12 cellular contexts compared by ENCODE assay signal in genomic region chr16:4695473-4696171, GRCh38. TPM values are rescaled to one million over a fixed set of nuclear protein-coding genes. Genes with fewer than 3 reads are reported as not detected.
DNase-seq lines count a peak whose midpoint lies in the region; ATAC-seq, FAIRE-seq and TF ChIP-seq lines count a peak whose summit lies in the region.
"Had no signal": no experiment of that assay in that cellular context is flagged by ENCODE, and none has a peak within 500 bp of the region (broad histone marks: within the 10 kb centered on the region; RNA-seq: fewer than 3 reads in every experiment).

No MANE protein-coding gene starts in this region.

- H3K9me3 Mint-ChIP-seq in activated naive CD4-positive, alpha-beta T cell treated with anti-CD3 and anti-CD28 coated beads for 36 hours = no peaks in the 10 kb centered on the region
- no peaks in the 10 kb centered on the region for H3K9me3 Mint-ChIP-seq in endothelial cell (ENCODE audit: unreplicated experiment)
- H3K9me3 Mint-ChIP-seq in stimulated activated memory B cell treated with anti-CD40 and anti-IgM and Interleukin-4, amounts not matched to agents 10 μg/mL and 1 μg/mL and 100 μg/mL, for 72 hours = no peaks in the 10 kb centered on the region

- H3K36me3 Mint-ChIP-seq in activated naive CD4-positive, alpha-beta T cell treated with anti-CD3 and anti-CD28 coated beads for 36 hours (ENCODE audit: low read depth) = peaks cover 8% of the 10 kb centered on the region
- H3K36me3 Mint-ChIP-seq in endothelial cell (ENCODE audit: low read depth, unreplicated experiment) = peaks cover 8% of the 10 kb centered on the region
- peaks cover 11% of the 10 kb centered on the region for H3K36me3 Mint-ChIP-seq in stimulated activated memory B cell treated with anti-CD40 and anti-IgM and Interleukin-4, amounts not matched to agents 10 μg/mL and 1 μg/mL and 100 μg/mL, for 72 hours

- no peak for DNase-seq in activated naive CD4-positive, alpha-beta T cell treated with anti-CD3 and anti-CD28 coated beads for 36 hours
- DNase-seq in activated naive CD4-positive, alpha-beta T cell (lab: John Stamatoyannopoulos, UW) = no peak
- DNase-seq in RWPE2 (ENCODE audit: low spot score) (peak; percentile 45), endothelial cell (ENCODE audit: low spot score) (no peak), testis (no peak), medulla oblongata (ENCODE audit: extremely low spot score) (no peak), D721Med (ENCODE audit: insufficient read length, low spot score) (no peak)
- DNase-seq: activated effector memory CD4-positive, alpha-beta T cell treated with anti-CD3 and anti-CD28 coated beads, Interleukin-2, amount 50 U/mL, for 16 hours; NCI-H510A had no signal

- H3K27ac Mint-ChIP-seq in activated naive CD4-positive, alpha-beta T cell treated with anti-CD3 and anti-CD28 coated beads for 36 hours = no peak overlapping the region
- no peak overlapping the region for H3K27ac Mint-ChIP-seq in endothelial cell (ENCODE audit: unreplicated experiment)
- H3K27ac Mint-ChIP-seq in stimulated activated memory B cell treated with anti-CD40 and anti-IgM and Interleukin-4, amounts not matched to agents 10 μg/mL and 1 μg/mL and 100 μg/mL, for 72 hours = no peak overlapping the region

- peak overlapping the region; percentile 76 for H3K4me3 Mint-ChIP-seq in activated naive CD4-positive, alpha-beta T cell treated with anti-CD3 and anti-CD28 coated beads for 36 hours
- H3K4me3 Mint-ChIP-seq in endothelial cell (ENCODE audit: unreplicated experiment) = peak overlapping the region; percentile 76
- H3K4me3 Mint-ChIP-seq in stimulated activated memory B cell treated with anti-CD40 and anti-IgM and Interleukin-4, amounts not matched to agents 10 μg/mL and 1 μg/mL and 100 μg/mL, for 72 hours = peak overlapping the region; percentile 64

- H3K36me3 ChIP-seq in RWPE2 (ENCODE audit: low read depth) = peaks cover 25% of the 10 kb centered on the region
- H3K36me3 ChIP-seq in testis (ENCODE audit: low read depth, missing control alignments) = no peaks in the 10 kb centered on the region

- CTCF ChIA-PET in activated naive CD4-positive, alpha-beta T cell treated with anti-CD3 and anti-CD28 coated beads for 36 hours (lab: Charles Lee) = interaction anchor here (0.7 kb wide), 1 partner anchor 38 kb away, joined by 3 read pairs; the partner anchor contains the start of gene ANKS3

- FAIRE-seq in D721Med (lab: Jason Lieb, UNC) = no peak
- FAIRE-seq: kidney had no signal

- no peak for ATAC-seq in RWPE2 (ENCODE audit: low read depth)
- ATAC-seq in stimulated activated memory B cell treated with anti-CD40 and anti-IgM and Interleukin-4, amounts not matched to agents 10 μg/mL and 1 μg/mL and 100 μg/mL, for 72 hours = no peak

- H3K27me3 ChIP-seq in RWPE2 (ENCODE audit: insufficient read depth, poor library complexity, severe bottlenecking) (no peaks in the 10 kb centered on the region), testis (no peaks in the 10 kb centered on the region)

- H3K4me1 ChIP-seq in RWPE2 (ENCODE audit: insufficient read depth, poor library complexity, severe bottlenecking) (no peaks in the 10 kb centered on the region), testis (peaks cover 41% of the 10 kb centered on the region)

- H3K27ac ChIP-seq in RWPE2 (ENCODE audit: poor library complexity, severe bottlenecking) (no peak overlapping the region), testis (peak overlapping the region in 1 of 2 donors; percentile 6)
- H3K27ac ChIP-seq: epithelial cell of prostate had no signal

- intact Hi-C loops in activated naive CD4-positive, alpha-beta T cell treated with anti-CD3 and anti-CD28 coated beads for 36 hours (cut with micrococcal nuclease) = no loop called here
- intact Hi-C loops in testis (cut with DNase I; ENCODE audit: low total_unique reads) = loop anchor here (10.0 kb wide), 1 partner anchor 81 kb away; the partner anchor contains the start of gene UBALD1

- no peak overlapping the region for H3K4me3 ChIP-seq in RWPE2 (ENCODE audit: severe bottlenecking)
- H3K4me3 ChIP-seq in testis = no peak overlapping the region

- TF ChIP-seq CTCF in RWPE2 (IDR thresholded peaks at IDR 0.05; ENCODE audit: poor library complexity, severe bottlenecking) (no peak), endothelial cell (IDR thresholded peaks at IDR 0.05; ENCODE audit: unreplicated experiment) (no peak), testis (IDR thresholded peaks at IDR 0.05) (no peak), D721Med (IDR thresholded peaks at IDR 0.05; ENCODE audit: insufficient read depth, missing control alignments) (no peak)

- H3K4me1 Mint-ChIP-seq in activated naive CD4-positive, alpha-beta T cell treated with anti-CD3 and anti-CD28 coated beads for 36 hours (ENCODE audit: low read depth) = peaks cover 17% of the 10 kb centered on the region
- H3K4me1 Mint-ChIP-seq in endothelial cell (ENCODE audit: unreplicated experiment) = no peaks in the 10 kb centered on the region
- peaks cover 32% of the 10 kb centered on the region for H3K4me1 Mint-ChIP-seq in stimulated activated memory B cell treated with anti-CD40 and anti-IgM and Interleukin-4, amounts not matched to agents 10 μg/mL and 1 μg/mL and 100 μg/mL, for 72 hours

- 47 to 48% methylated on average over 10 to 12 of the region's 12 CpGs for WGBS in testis, 2 donors

- no peak for TF ChIP-seq POLR2A in testis (IDR thresholded peaks at IDR 0.05)

- no peaks in the 10 kb centered on the region for H3K27me3 Mint-ChIP-seq in activated naive CD4-positive, alpha-beta T cell treated with anti-CD3 and anti-CD28 coated beads for 36 hours (ENCODE audit: low read depth)
- peaks cover 14% of the 10 kb centered on the region for H3K27me3 Mint-ChIP-seq in endothelial cell (ENCODE audit: unreplicated experiment)
- no peaks in the 10 kb centered on the region for H3K27me3 Mint-ChIP-seq in stimulated activated memory B cell treated with anti-CD40 and anti-IgM and Interleukin-4, amounts not matched to agents 10 μg/mL and 1 μg/mL and 100 μg/mL, for 72 hours

- H3K9me3 ChIP-seq in RWPE2 (ENCODE audit: severe bottlenecking) (no peaks in the 10 kb centered on the region), testis (no peaks in the 10 kb centered on the region)

RNA-seq across cellular contexts. Expression of gene NUDT16L1, which starts 2.3 kb away (rescaled TPM):
- 10 to 100 TPM; 20.0 to 20.7 TPM for total RNA-seq in activated naive CD4-positive, alpha-beta T cell treated with anti-CD3 and anti-CD28 coated beads for 36 hours
- total RNA-seq in endothelial cell (ENCODE audit: unreplicated experiment) (43.1 TPM), testis (10 to 100 TPM; 33.6 to 48.6 TPM)
- 34.3 TPM for polyA plus RNA-seq in testis (ENCODE audit: insufficient read depth, low read depth, low replicate concordance)

RNA-seq across cellular contexts. Expression of gene ANKS3, which starts 38.4 kb away (rescaled TPM):
- total RNA-seq in activated naive CD4-positive, alpha-beta T cell treated with anti-CD3 and anti-CD28 coated beads for 36 hours = 10 to 100 TPM in 1 of 2 experiments, 1 to 10 TPM in 1; 8.2 to 11.7 TPM
- 15.6 TPM for total RNA-seq in endothelial cell (ENCODE audit: unreplicated experiment)
- total RNA-seq in testis = 10 to 100 TPM; 40.4 to 40.6 TPM
- 18.6 TPM for polyA plus RNA-seq in testis (ENCODE audit: insufficient read depth, low read depth, low replicate concordance)

RNA-seq across cellular contexts. Expression of gene DNAAF8, which starts 38.7 kb away (rescaled TPM):
- total RNA-seq in activated naive CD4-positive, alpha-beta T cell treated with anti-CD3 and anti-CD28 coated beads for 36 hours = under 1 TPM in 1 of 2 experiments, not detected in 1; 0.07 TPM
- total RNA-seq in endothelial cell (ENCODE audit: unreplicated experiment) (0.18 TPM), testis (10 to 100 TPM; 61.6 to 70.0 TPM)
- 238 TPM for polyA plus RNA-seq in testis (ENCODE audit: insufficient read depth, low read depth, low replicate concordance)

Comparison
In these comparisons a context has a peak if more than half of its experiments do, and no peak if none do; other contexts are left out.
1. RNA of gene DNAAF8, which starts 38.7 kb away (total RNA-seq): 61.6 to 70.0 TPM in testis; 0.18 TPM in endothelial cell (single experiment) and 0.07 TPM in activated naive CD4-positive, alpha-beta T cell treated with anti-CD3 and anti-CD28 coated beads for 36 hours; every median in the first group is over 10 times any median in the second.
2. Peak in every context shown above with its lines, with median percentiles within 50 percentile points of each other: H3K4me3 Mint-ChIP-seq.